Comparison of ENCODE assay signal across 1 cellular context in genomic region chr17:43003542-43004172, GRCh38.
TF ChIP-seq lines count a peak whose summit lies in the region.

No MANE protein-coding gene starts in this region.

TF ChIP-seq in HCT116, 20 proteins besides CTCF, POLR2A, EP300 and RAD21:
- TF ChIP-seq POLR2AphosphoS5 (IDR thresholded peaks at IDR 0.05; ENCODE audit: low read depth, low read length) (peak; percentile 34; the same call in 1 of the 2 replicates), ATF3 (IDR thresholded peaks at IDR 0.05) (no peak), ZFX (IDR thresholded peaks at IDR 0.05) (no peak), CBX3 (IDR thresholded peaks at IDR 0.05; ENCODE audit: low read depth) (peak; percentile 39; the same call in 1 of the 2 replicates), SP1 (IDR thresholded peaks at IDR 0.05; ENCODE audit: low read depth) (peak; percentile 23; the same call in 1 of the 2 replicates), SIN3A (IDR thresholded peaks at IDR 0.05; ENCODE audit: low read depth) (peak; percentile 53; the same call in 1 of the 2 replicates), EGR1 (IDR thresholded peaks at IDR 0.05; ENCODE audit: low read depth) (no peak), JUND (IDR thresholded peaks at IDR 0.05) (0 out of 2 replicates have a peak, but pooled peaks have one; percentile 15), YY1 (IDR thresholded peaks at IDR 0.05; ENCODE audit: extremely low read depth, insufficient replicate concordance, low read depth, low read length) (peak; percentile 19)
- TF ChIP-seq, protein P1, sequence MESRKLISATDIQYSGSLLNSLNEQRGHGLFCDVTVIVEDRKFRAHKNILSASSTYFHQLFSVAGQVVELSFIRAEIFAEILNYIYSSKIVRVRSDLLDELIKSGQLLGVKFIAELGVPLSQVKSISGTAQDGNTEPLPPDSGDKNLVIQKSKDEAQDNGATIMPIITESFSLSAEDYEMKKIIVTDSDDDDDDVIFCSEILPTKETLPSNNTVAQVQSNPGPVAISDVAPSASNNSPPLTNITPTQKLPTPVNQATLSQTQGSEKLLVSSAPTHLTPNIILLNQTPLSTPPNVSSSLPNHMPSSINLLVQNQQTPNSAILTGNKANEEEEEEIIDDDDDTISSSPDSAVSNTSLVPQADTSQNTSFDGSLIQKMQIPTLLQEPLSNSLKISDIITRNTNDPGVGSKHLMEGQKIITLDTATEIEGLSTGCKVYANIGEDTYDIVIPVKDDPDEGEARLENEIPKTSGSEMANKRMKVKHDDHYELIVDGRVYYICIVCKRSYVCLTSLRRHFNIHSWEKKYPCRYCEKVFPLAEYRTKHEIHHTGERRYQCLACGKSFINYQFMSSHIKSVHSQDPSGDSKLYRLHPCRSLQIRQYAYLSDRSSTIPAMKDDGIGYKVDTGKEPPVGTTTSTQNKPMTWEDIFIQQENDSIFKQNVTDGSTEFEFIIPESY (IDR thresholded peaks at IDR 0.05; ENCODE audit: extremely low read depth, insufficient replicate concordance, low read length): no peak
